In the genomic region with DNA sequence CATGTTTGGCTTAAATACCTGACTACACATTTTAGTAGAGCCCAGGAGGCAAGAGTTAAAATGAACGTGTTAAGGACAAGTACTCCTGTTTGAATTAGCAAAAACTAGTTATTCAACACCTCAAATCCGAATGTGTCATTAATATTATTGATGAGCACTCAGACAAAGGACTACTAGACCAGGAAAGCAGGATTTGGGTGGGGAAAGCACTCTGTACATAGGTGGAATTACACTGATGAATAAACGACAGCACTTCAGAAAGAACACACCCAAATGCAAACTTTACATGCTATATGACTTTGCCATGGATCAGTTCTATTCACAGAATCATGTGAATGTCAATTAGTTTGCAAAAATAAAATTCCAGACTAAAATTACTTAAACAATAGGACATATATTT, we compare ENCODE assay signal across 30 cellular contexts.
"Had no signal": no experiment of that assay in that cellular context is flagged by ENCODE, and none has a peak within 500 bp of the region (broad histone marks: within the 10 kb centered on the region; RNA-seq: fewer than 3 reads in every experiment).

No MANE protein-coding gene starts in this region.

- H3K36me3 Mint-ChIP-seq: activated naive CD4-positive, alpha-beta T cell treated with anti-CD3 and anti-CD28 coated beads, Interleukin-2, amount 10 ng/mL, durations not matched to agents 7 days and 5 days; activated naive CD4-positive, alpha-beta T cell treated with anti-CD3 and anti-CD28 coated beads, Interleukin-2, amount 50 U/mL, for 72 hours; activated naive CD8-positive, alpha-beta T cell treated with anti-CD3 and anti-CD28 coated beads, Interleukin-2, amount 10 ng/mL, durations not matched to agents 7 days and 5 days; brain had no signal

- H2AFZ ChIP-seq: hepatocyte had no signal

- H3K4me1 Mint-ChIP-seq: activated B cell treated with CpG ODN at 0.5 μM for 24 hours; activated CD4-positive, alpha-beta memory T cell treated with anti-CD3 and anti-CD28 coated beads, Interleukin-2, amount 10 ng/mL, durations not matched to agents 7 days and 5 days; activated naive CD4-positive, alpha-beta T cell treated with anti-CD3 and anti-CD28 coated beads, Interleukin-2, amount 10 ng/mL, durations not matched to agents 7 days and 5 days; activated naive CD8-positive, alpha-beta T cell treated with anti-CD3 and anti-CD28 coated beads, Interleukin-2, amount 10 ng/mL, durations not matched to agents 7 days and 5 days; brain; T-helper 17 cell had no signal

- H3K9me3 Mint-ChIP-seq: activated B cell treated with CpG ODN at 0.5 μM for 24 hours; activated CD4-positive, alpha-beta memory T cell treated with anti-CD3 and anti-CD28 coated beads, Interleukin-2, amount 10 ng/mL, durations not matched to agents 7 days and 5 days; activated naive CD4-positive, alpha-beta T cell treated with anti-CD3 and anti-CD28 coated beads, Interleukin-2, amount 10 ng/mL, durations not matched to agents 7 days and 5 days; activated naive CD4-positive, alpha-beta T cell treated with anti-CD3 and anti-CD28 coated beads, Interleukin-2, amount 50 U/mL, for 72 hours; activated naive CD8-positive, alpha-beta T cell treated with anti-CD3 and anti-CD28 coated beads, Interleukin-2, amount 10 ng/mL, durations not matched to agents 7 days and 5 days; activated T-cell treated with anti-CD3 and anti-CD28 coated beads, Interleukin-2, amount 50 U/mL, for 24 hours; activated T-cell treated with anti-CD3 and anti-CD28 coated beads, Interleukin-2, amount 50 U/mL, for 72 hours; T-helper 2 cell treated with Interferon-gamma antibody and Interleukin-4, amounts not matched to agents 5 μg/mL and 100 μg/mL, for 36 hours had no signal

- H3K36me3 ChIP-seq: ascending aorta, breast epithelium, cardiac muscle cell, colonic mucosa, gastrocnemius medialis, heart right ventricle, WERI-Rb-1 had no signal

- H3K4me3 Mint-ChIP-seq: activated B cell treated with CpG ODN at 0.5 μM for 24 hours; activated CD4-positive, alpha-beta memory T cell treated with anti-CD3 and anti-CD28 coated beads, Interleukin-2, amount 10 ng/mL, durations not matched to agents 7 days and 5 days; activated naive CD4-positive, alpha-beta T cell treated with anti-CD3 and anti-CD28 coated beads, Interleukin-2, amount 10 ng/mL, durations not matched to agents 7 days and 5 days; activated naive CD8-positive, alpha-beta T cell treated with anti-CD3 and anti-CD28 coated beads, Interleukin-2, amount 10 ng/mL, durations not matched to agents 7 days and 5 days; activated T-cell treated with anti-CD3 and anti-CD28 coated beads, Interleukin-2, amount 50 U/mL, for 24 hours; activated T-cell treated with anti-CD3 and anti-CD28 coated beads, Interleukin-2, amount 50 U/mL, for 72 hours; brain; T-helper 17 cell; T-helper 2 cell treated with Interferon-gamma antibody and Interleukin-4, amounts not matched to agents 5 μg/mL and 100 μg/mL, for 36 hours had no signal

- H3K4me3 ChIP-seq: ascending aorta, breast epithelium, cardiac muscle cell, colonic mucosa, gastrocnemius medialis, heart right ventricle, hepatocyte had no signal

- H3K4me1 ChIP-seq: breast epithelium, colonic mucosa had no signal

- H3K27ac Mint-ChIP-seq: activated B cell treated with CpG ODN at 0.5 μM for 24 hours; activated CD4-positive, alpha-beta memory T cell treated with anti-CD3 and anti-CD28 coated beads, Interleukin-2, amount 10 ng/mL, durations not matched to agents 7 days and 5 days; activated naive CD4-positive, alpha-beta T cell treated with anti-CD3 and anti-CD28 coated beads, Interleukin-2, amount 10 ng/mL, durations not matched to agents 7 days and 5 days; activated naive CD4-positive, alpha-beta T cell treated with anti-CD3 and anti-CD28 coated beads, Interleukin-2, amount 50 U/mL, for 72 hours; activated naive CD8-positive, alpha-beta T cell treated with anti-CD3 and anti-CD28 coated beads, Interleukin-2, amount 10 ng/mL, durations not matched to agents 7 days and 5 days; activated T-cell treated with anti-CD3 and anti-CD28 coated beads, Interleukin-2, amount 50 U/mL, for 24 hours; activated T-cell treated with anti-CD3 and anti-CD28 coated beads, Interleukin-2, amount 50 U/mL, for 72 hours; brain; T-helper 17 cell; T-helper 2 cell treated with Interferon-gamma antibody and Interleukin-4, amounts not matched to agents 5 μg/mL and 100 μg/mL, for 36 hours had no signal

- H3K27me3 ChIP-seq: ascending aorta, breast epithelium, cardiac muscle cell, colonic mucosa, foreskin keratinocyte, gastrocnemius medialis, heart right ventricle, hepatocyte had no signal

- H3K27me3 Mint-ChIP-seq: activated naive CD4-positive, alpha-beta T cell treated with anti-CD3 and anti-CD28 coated beads, Interleukin-2, amount 10 ng/mL, durations not matched to agents 7 days and 5 days; activated naive CD8-positive, alpha-beta T cell treated with anti-CD3 and anti-CD28 coated beads, Interleukin-2, amount 10 ng/mL, durations not matched to agents 7 days and 5 days; brain had no signal

- H3K4me2 ChIP-seq: hepatocyte had no signal

- H3K79me2 ChIP-seq: hepatocyte had no signal

- ATAC-seq: activated CD4-positive, CD25-positive, alpha-beta regulatory T cell treated with anti-CD3 and anti-CD28 coated beads, Interleukin-2, amount 50 U/mL, for 24 hours; activated naive CD4-positive, alpha-beta T cell treated with anti-CD3 and anti-CD28 coated beads, Interleukin-2, amount 50 U/mL, for 72 hours; activated T-cell treated with anti-CD3 and anti-CD28 coated beads, Interleukin-2, amount 50 U/mL, for 72 hours; foreskin keratinocyte; gastrocnemius medialis; T-helper 17 cell had no signal

- H3K27ac ChIP-seq: ascending aorta, breast epithelium, cardiac muscle cell, colonic mucosa, epithelial cell of prostate, foreskin keratinocyte, gastrocnemius medialis, hepatocyte, WERI-Rb-1 had no signal

- DNase-seq: activated B cell treated with CpG ODN at 0.5 μM for 24 hours; activated CD4-positive, alpha-beta memory T cell treated with anti-CD3 and anti-CD28 coated beads, Interleukin-2, amount 10 ng/mL, durations not matched to agents 7 days and 5 days; activated CD4-positive, alpha-beta T cell treated with anti-CD3 and anti-CD28 coated beads for 48 hours; activated CD8-positive, alpha-beta memory T cell treated with anti-CD3 and anti-CD28 coated beads, Interleukin-2, amount 50 U/mL, for 48 hours; activated gamma-delta T cell; activated naive CD4-positive, alpha-beta T cell; activated naive CD4-positive, alpha-beta T cell treated with anti-CD3 and anti-CD28 coated beads, Interleukin-2, amount 10 ng/mL, durations not matched to agents 7 days and 5 days; activated naive CD8-positive, alpha-beta T cell treated with anti-CD3 and anti-CD28 coated beads, Interleukin-2, amount 10 ng/mL, durations not matched to agents 7 days and 5 days; activated T-cell treated with anti-CD3 and anti-CD28 coated beads for 4 hours; activated T-cell treated with anti-CD3 and anti-CD28 coated beads, Interleukin-2, amount 50 U/mL, for 24 hours; activated T-cell treated with anti-CD3 and anti-CD28 coated beads, Interleukin-2, amount 50 U/mL, for 72 hours; central memory CD4-positive, alpha-beta T cell; cerebellar nuclear complex; colonic mucosa; effector CD8-positive, alpha-beta T cell; foreskin keratinocyte; gastrocnemius medialis; heart right ventricle; T-helper 17 cell; T1000; WERI-Rb-1 had no signal
